In the genomic region with DNA sequence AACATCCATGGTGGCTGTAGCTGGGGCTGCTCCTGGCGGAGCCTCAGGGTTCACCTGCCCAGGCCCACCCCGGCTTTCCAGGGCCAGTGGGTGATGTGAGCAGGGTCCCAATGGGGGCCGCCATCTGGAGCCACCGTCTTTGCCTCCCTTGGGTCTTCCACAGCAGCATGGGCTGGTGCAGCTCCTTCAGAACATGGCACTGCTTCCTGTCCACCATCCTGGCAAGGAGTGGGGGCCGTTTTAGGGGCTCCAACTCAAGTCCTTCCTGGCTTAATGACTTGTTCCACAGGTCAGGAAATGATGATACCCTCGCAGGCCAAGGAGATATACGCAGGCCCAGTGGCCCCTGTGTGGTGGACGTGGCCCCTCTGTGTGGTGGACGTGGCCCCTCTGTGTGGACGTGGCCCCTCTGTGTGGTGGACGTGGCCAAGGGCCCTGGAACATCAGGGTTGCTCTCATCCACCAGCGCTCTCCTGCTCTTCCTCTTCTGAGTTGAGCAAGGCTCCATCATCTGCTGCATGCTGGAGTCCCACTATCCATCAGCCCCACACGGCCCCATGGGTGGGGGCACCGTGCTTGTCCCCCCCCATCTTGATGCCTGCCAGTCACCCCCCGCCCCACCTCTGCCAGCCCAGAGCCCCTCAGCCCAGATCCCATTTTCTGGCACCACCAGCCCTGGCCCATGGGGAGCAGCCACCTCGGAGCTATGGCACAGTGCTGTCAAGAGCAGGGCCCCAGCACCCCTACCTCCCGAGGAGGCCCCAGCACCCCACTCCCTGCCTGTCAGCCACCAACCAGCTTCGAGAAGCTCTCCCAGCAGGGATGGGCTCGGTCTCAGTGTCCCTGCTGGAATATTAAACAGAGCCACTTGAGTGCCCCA, we compare ENCODE assay signal across 19 cellular contexts. TPM values are rescaled to one million over a fixed set of nuclear protein-coding genes. Genes with fewer than 3 reads are reported as not detected.
A peak's percentile ranks its signal among the peaks of the same experiment; 100 is the strongest.
DNase-seq lines count a peak whose midpoint lies in the region; ATAC-seq and TF ChIP-seq lines count a peak whose summit lies in the region.
"Had no signal": no experiment of that assay in that cellular context is flagged by ENCODE, and none has a peak within 500 bp of the region (broad histone marks: within the 10 kb centered on the region; RNA-seq: fewer than 3 reads in every experiment).

No MANE protein-coding gene starts in this region.

- H3K27me3 ChIP-seq in left ventricle myocardium inferior (ENCODE audit: low read depth) = no peaks in the 10 kb centered on the region
- H3K27me3 ChIP-seq in heart right ventricle = no peaks in the 10 kb centered on the region
- H3K27me3 ChIP-seq in body of pancreas = no peaks in the 10 kb centered on the region
- H3K27me3 ChIP-seq: SJSA1 had no signal

- ATAC-seq in heart right ventricle = no peak
- ATAC-seq in body of pancreas = no peak

- peaks cover 7% of the 10 kb centered on the region for H3K36me3 Mint-ChIP-seq in chondrocyte (ENCODE audit: low read depth)

- no peak for TF ChIP-seq CTCF in left ventricle myocardium inferior (IDR thresholded peaks at IDR 0.05; ENCODE audit: borderline replicate concordance)
- TF ChIP-seq CTCF in heart right ventricle (IDR thresholded peaks at IDR 0.05) = no peak
- no peak for TF ChIP-seq CTCF in chondrocyte (IDR thresholded peaks at IDR 0.05)
- no peak for TF ChIP-seq CTCF in body of pancreas (IDR thresholded peaks at IDR 0.05)

- H3K4me1 ChIP-seq in left ventricle myocardium inferior (peaks cover 59% of the 10 kb centered on the region), heart right ventricle (peaks cover 0 to 60% (median 4%) of the 10 kb centered on the region in 9 donors), body of pancreas (no peaks in the 10 kb centered on the region)
- H3K4me1 ChIP-seq: SJSA1 had no signal

- intact Hi-C loops in left ventricle myocardium inferior (cut with micrococcal nuclease) (no loop called here), heart right ventricle (cut with DNase I) (no loop called here), body of pancreas (cut with DNase I) (no loop called here)

- H3K4me1 Mint-ChIP-seq in chondrocyte (ENCODE audit: low read depth) = no peaks in the 10 kb centered on the region

- WGBS in heart right ventricle, 2 donors = 91 to 95% methylated on average over 19 of the region's 19 CpGs
- WGBS in body of pancreas, 2 donors = 93 to 99% methylated on average over 17 to 18 of the region's 19 CpGs

- H3K9me3 ChIP-seq in left ventricle myocardium inferior (replicated peaks) (no peaks in the 10 kb centered on the region), heart right ventricle (no peaks in the 10 kb centered on the region), body of pancreas (no peaks in the 10 kb centered on the region)
- H3K9me3 ChIP-seq: SJSA1 had no signal

- no peak overlapping the region for H3K4me3 Mint-ChIP-seq in chondrocyte (ENCODE audit: unreplicated experiment)

- no peaks in the 10 kb centered on the region for H3K9me3 Mint-ChIP-seq in chondrocyte (ENCODE audit: low read depth)

- DNase-seq in left ventricle myocardium inferior = no peak
- no peak for DNase-seq in heart right ventricle
- DNase-seq in chondrocyte (ENCODE audit: low spot score) = peak; percentile 68
- DNase-seq in mesenteric fat pad (ENCODE audit: low spot score) = peak; percentile 84
- DNase-seq in body of pancreas = no peak
- no peak for DNase-seq in NCI-H82 (lab: John Stamatoyannopoulos, UW)
- DNase-seq in activated CD4-positive, alpha-beta T cell treated with anti-CD3 and anti-CD28 coated beads, Interleukin-2, amount 50 U/mL, for 1 hour = no peak
- DNase-seq: DMS53; GF-D8; IMR-90; NCI-H1105; NCI-H146; NCI-H2029; NCI-H2227 treated with DMSO at 0.1 percent for 48 hours; NCI-H510A; NK-92 treated with Interleukin-12 subunit alpha and Interleukin-12 subunit beta, amount 100 ng/mL, for 24 hours had no signal

- H3K27ac ChIP-seq in left ventricle myocardium inferior (replicated peaks) (peak overlapping the region; percentile 48), heart right ventricle (no peak overlapping the region), body of pancreas (no peak overlapping the region)
- H3K27ac ChIP-seq: SJSA1 had no signal

- H3K27ac Mint-ChIP-seq in chondrocyte (ENCODE audit: unreplicated experiment) = no peak overlapping the region

- H3K36me3 ChIP-seq in left ventricle myocardium inferior (peaks cover 14% of the 10 kb centered on the region), heart right ventricle (peaks cover 0 to 16% (median 7%) of the 10 kb centered on the region in 9 donors), body of pancreas (replicated peaks in 1 of 2; ENCODE audit: insufficient read depth in 1 of 2, low read depth in 2 of 2) (peaks cover 0 to 8% of the 10 kb centered on the region in 2 donors)

- H3K4me3 ChIP-seq in left ventricle myocardium inferior (no peak overlapping the region), heart right ventricle (no peak overlapping the region), body of pancreas (no peak overlapping the region)
- H3K4me3 ChIP-seq: SJSA1 had no signal

- no peak for TF ChIP-seq POLR2A in body of pancreas (IDR thresholded peaks at IDR 0.05)

- no peaks in the 10 kb centered on the region for H3K27me3 Mint-ChIP-seq in chondrocyte (ENCODE audit: low read depth)

RNA-seq across cellular contexts. Expression of gene LRRC14B, which starts 7.9 kb away (rescaled TPM):
- total RNA-seq in left ventricle myocardium inferior = 93.4 TPM
- total RNA-seq in heart right ventricle = 10 to 100 TPM; 27.4 to 96.6 (median 58.3) TPM
- 10 to 100 TPM in 1 of 2 donors, 1 to 10 TPM in 1; 2.6 to 16.0 TPM for polyA plus RNA-seq in heart right ventricle
- not detected in 3 replicates for total RNA-seq in chondrocyte
- total RNA-seq in mesenteric fat pad = not detected
- not detected for total RNA-seq in body of pancreas
- total RNA-seq: H4, HT1080, IMR-90, SJSA1 had no signal
- polyA plus RNA-seq: IMR-90 had no signal

RNA-seq across cellular contexts. Expression of gene CCDC127, which starts 18.8 kb away (rescaled TPM):
- 7.9 TPM for total RNA-seq in left ventricle myocardium inferior
- total RNA-seq in heart right ventricle = 10 to 100 TPM in 1 of 10 donors, 1 to 10 TPM in 9; 5.0 to 10.4 (median 7.7) TPM
- 1 to 10 TPM; 3.8 to 4.3 TPM for polyA plus RNA-seq in heart right ventricle
- 8.0 to 10.4 TPM (median 9.6 TPM) in 3 replicates for total RNA-seq in chondrocyte
- 6.5 TPM for total RNA-seq in mesenteric fat pad
- 1 to 10 TPM; 3.9 to 4.0 TPM for total RNA-seq in body of pancreas

RNA-seq across cellular contexts. Expression of gene SDHA, which starts 18.9 kb away (rescaled TPM):
- total RNA-seq in left ventricle myocardium inferior (757 TPM), heart right ventricle (100 to 1,000 TPM; 557 to 897 (median 823) TPM), chondrocyte (79.7 to 95.5 TPM (median 81.5 TPM) in 3 replicates), mesenteric fat pad (112 TPM), body of pancreas (10 to 100 TPM; 62.8 to 75.5 TPM)
- 100 to 1,000 TPM; 317 to 636 TPM for polyA plus RNA-seq in heart right ventricle

Comparison
In these comparisons a context has a peak if more than half of its experiments do, and no peak if none do; other contexts are left out.
1. DNase-seq: peak in chondrocyte (single experiment) and mesenteric fat pad (single experiment); none in left ventricle myocardium inferior (single experiment), heart right ventricle (0 of 2), body of pancreas (0 of 4), NCI-H82 (single experiment) and activated CD4-positive, alpha-beta T cell treated with anti-CD3 and anti-CD28 coated beads, Interleukin-2, amount 50 U/mL, for 1 hour (single experiment).
2. RNA of gene LRRC14B, which starts 7.9 kb away (total RNA-seq): 93.4 TPM in left ventricle myocardium inferior (single experiment) and 27.4 to 96.6 TPM in heart right ventricle; not detected in chondrocyte, not detected in mesenteric fat pad (single experiment) and not detected in body of pancreas; every median in the first group is over 10 times any median in the second.